Comparison of ENCODE assay signal across 22 cellular contexts in genomic region chr4:165711436-165711835, GRCh38.
DNase-seq lines count a peak whose midpoint lies in the region; ATAC-seq and TF ChIP-seq lines count a peak whose summit lies in the region.
"Had no signal": no experiment of that assay in that cellular context is flagged by ENCODE, and none has a peak within 500 bp of the region (broad histone marks: within the 10 kb centered on the region; RNA-seq: fewer than 3 reads in every experiment).

No MANE protein-coding gene starts in this region.

- peak; percentile 65 for ATAC-seq in Right ventricle myocardium superior (ENCODE audit: poor library complexity)

- no peaks in the 10 kb centered on the region for H3K4me1 ChIP-seq in right atrium auricular region
- no peaks in the 10 kb centered on the region for H3K4me1 ChIP-seq in vagina
- H3K4me1 ChIP-seq: BLaER1 treated with 17β-estradiol and CSF1 and Interleukin-3, amounts not matched to agents 10 nM and 100 nM had no signal

- H3K27ac ChIP-seq in right atrium auricular region (peak overlapping the region in 1 of 2 donors; percentile 30), vagina (no peak overlapping the region)
- H3K27ac ChIP-seq: BLaER1 treated with 17β-estradiol and CSF1 and Interleukin-3, amounts not matched to agents 10 nM and 100 nM; PC-9 had no signal

- H3K4me3 ChIP-seq in right atrium auricular region (no peak overlapping the region), cardiac fibroblast (replicated peaks in 1 of 2; ENCODE audit: low read depth in 2 of 2, low read length in 2 of 2) (no peak overlapping the region), fibroblast of pulmonary artery (replicated peaks; ENCODE audit: low read depth, low read length) (no peak overlapping the region), vagina (no peak overlapping the region)
- H3K4me3 ChIP-seq: BLaER1 treated with 17β-estradiol and CSF1 and Interleukin-3, amounts not matched to agents 10 nM and 100 nM; PC-9 had no signal

- H3K36me3 ChIP-seq in right atrium auricular region (no peaks in the 10 kb centered on the region), vagina (no peaks in the 10 kb centered on the region)
- H3K36me3 ChIP-seq: BLaER1 treated with 17β-estradiol and CSF1 and Interleukin-3, amounts not matched to agents 10 nM and 100 nM had no signal

- H3K27me3 ChIP-seq in right atrium auricular region: no peaks in the 10 kb centered on the region
- H3K27me3 ChIP-seq in vagina: no peaks in the 10 kb centered on the region
- H3K27me3 ChIP-seq: BLaER1 treated with 17β-estradiol and CSF1 and Interleukin-3, amounts not matched to agents 10 nM and 100 nM had no signal

- DNase-seq in Right ventricle myocardium superior (no peak), right atrium auricular region (ENCODE audit: low spot score) (no peak), cardiac fibroblast (ENCODE audit: low read depth in 2 of 2) (peak; percentile 18 to 33), fibroblast of pulmonary artery (ENCODE audit: low read depth) (peak; percentile 4), smooth muscle cell of the brain vasculature (ENCODE audit: low read depth, low spot score) (peak; percentile 23), SIG-M5 (lab: John Stamatoyannopoulos, UW) (no peak), vagina (ENCODE audit: extremely low spot score in 2 of 2) (no peak)
- DNase-seq in stimulated activated CD4-positive, alpha-beta T cell treated with anti-CD3 and anti-CD28 coated beads, Interleukin-12 subunit alpha, Interleukin-12 subunit beta, amount 100 ng/mL, for 4 hours: no peak
- DNase-seq: CD4-positive, alpha-beta T cell; HCEC 1CT; NCI-H1092 treated with DMSO at 0.1 percent for 48 hours; NCI-H1436; NCI-H187; NCI-H2081 treated with DMSO at 0.1 percent for 48 hours; NCI-H2171; NCI-H345; NCI-H524; NCI-H774; NK-92 treated with Interleukin-12 subunit alpha and Interleukin-12 subunit beta, amount 100 ng/mL, for 24 hours; PC-9; SHP77 had no signal

- no peak for TF ChIP-seq POLR2A in vagina (IDR thresholded peaks at IDR 0.05)

- H3K9me3 ChIP-seq in right atrium auricular region (no peaks in the 10 kb centered on the region), vagina (no peaks in the 10 kb centered on the region)
- H3K9me3 ChIP-seq: BLaER1 treated with 17β-estradiol and CSF1 and Interleukin-3, amounts not matched to agents 10 nM and 100 nM had no signal

- TF ChIP-seq CTCF in right atrium auricular region (IDR thresholded peaks at IDR 0.05): no peak
- no peak for TF ChIP-seq CTCF in cardiac fibroblast (IDR thresholded peaks at IDR 0.05; ENCODE audit: low read depth, low read length)
- no peak for TF ChIP-seq CTCF in fibroblast of pulmonary artery (IDR thresholded peaks at IDR 0.05; ENCODE audit: low read length, missing control alignments)
- TF ChIP-seq CTCF in vagina (IDR thresholded peaks at IDR 0.05): no peak

- intact Hi-C loops in Right ventricle myocardium superior (cut with DNase I) (no loop called here), vagina (cut with DNase I) (no loop called here)

Comparison
In these comparisons a context has a peak if more than half of its experiments do, and no peak if none do; other contexts are left out.
1. DNase-seq: peak in cardiac fibroblast (2 of 2), fibroblast of pulmonary artery (single experiment) and smooth muscle cell of the brain vasculature (single experiment); none in Right ventricle myocardium superior (single experiment), right atrium auricular region (single experiment), stimulated activated CD4-positive, alpha-beta T cell treated with anti-CD3 and anti-CD28 coated beads, Interleukin-12 subunit alpha, Interleukin-12 subunit beta, amount 100 ng/mL, for 4 hours (single experiment), SIG-M5 (single experiment) and vagina (0 of 2).